In the genomic region with DNA sequence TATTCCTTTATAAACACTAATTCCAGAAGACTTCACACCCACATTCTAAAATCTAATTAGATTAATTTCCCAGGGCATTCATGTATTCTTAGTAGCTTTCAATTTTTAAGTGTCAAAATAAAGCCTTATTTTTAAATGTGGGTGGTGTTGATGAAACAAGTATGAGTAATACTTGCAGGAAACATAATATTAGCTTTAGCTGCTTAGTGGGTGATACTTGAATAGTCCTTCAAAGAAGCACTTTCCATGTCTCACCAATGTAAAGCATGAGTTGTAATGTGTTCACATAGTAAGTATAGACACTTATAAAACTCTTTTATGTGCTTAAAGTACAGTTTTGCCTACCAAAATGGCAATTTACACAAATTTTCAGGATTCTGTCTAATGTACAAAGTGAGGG, we compare ENCODE assay signal across 10 cellular contexts. TPM values are rescaled to one million over a fixed set of nuclear protein-coding genes. Genes with fewer than 3 reads are reported as not detected.
DNase-seq lines count a peak whose midpoint lies in the region; ATAC-seq, FAIRE-seq and TF ChIP-seq lines count a peak whose summit lies in the region.
"Had no signal": no experiment of that assay in that cellular context is flagged by ENCODE, and none has a peak within 500 bp of the region (broad histone marks: within the 10 kb centered on the region; RNA-seq: fewer than 3 reads in every experiment).

No MANE protein-coding gene starts in this region.

- H3K27me3 Mint-ChIP-seq in activated CD4-positive, alpha-beta T cell treated with anti-CD3 and anti-CD28 coated beads, Interleukin-2, amount 10 ng/mL, durations not matched to agents 7 days and 5 days, result no peaks in the 10 kb centered on the region
- no peaks in the 10 kb centered on the region for H3K27me3 Mint-ChIP-seq in T-cell
- H3K27me3 Mint-ChIP-seq in stimulated activated naive CD8-positive, alpha-beta T cell treated with anti-CD3 and anti-CD28 coated beads, Interleukin-15, Interleukin-2, amounts not matched to agents 100 ng/mL and 50 ng/mL, for 24 hours, result no peaks in the 10 kb centered on the region

- H3K9ac ChIP-seq in fibroblast of lung (ENCODE audit: insufficient read depth, low read length), result no peak overlapping the region

- no peak for FAIRE-seq in pancreas (lab: Jason Lieb, UNC)
- no peak for FAIRE-seq in GM12891 (lab: Jason Lieb, UNC)

- H3K4me3 ChIP-seq in fibroblast of lung (replicated peaks in 1 of 4; ENCODE audit: control extremely low read depth in 1 of 4, insufficient read depth in 1 of 4, low read depth in 3 of 4, low read length in 4 of 4) (no peak overlapping the region), pancreas (no peak overlapping the region)
- H3K4me3 ChIP-seq: K562, right lobe of liver had no signal

- intact Hi-C loops in pancreas (cut with DNase I), result no loop called here

- POLR2A ChIA-PET in activated CD4-positive, alpha-beta T cell treated with anti-CD3 and anti-CD28 coated beads, Interleukin-2, amount 10 ng/mL, durations not matched to agents 7 days and 5 days (lab: Charles Lee), result no interaction called here
- POLR2A ChIA-PET in T-cell (lab: Charles Lee), result interaction anchor here (0.6 to 2.1 kb wide), 3 partner anchors 13 to 44 kb away, joined by 3 to 10 read pairs (median 5); no protein-coding TSS in a partner anchor

- H3K27ac Mint-ChIP-seq in activated CD4-positive, alpha-beta T cell treated with anti-CD3 and anti-CD28 coated beads, Interleukin-2, amount 10 ng/mL, durations not matched to agents 7 days and 5 days, result peak overlapping the region; percentile 86
- peak overlapping the region; percentile 92 to 97 for H3K27ac Mint-ChIP-seq in T-cell
- peak overlapping the region; percentile 95 for H3K27ac Mint-ChIP-seq in stimulated activated naive CD8-positive, alpha-beta T cell treated with anti-CD3 and anti-CD28 coated beads, Interleukin-15, Interleukin-2, amounts not matched to agents 100 ng/mL and 50 ng/mL, for 24 hours

- TF ChIP-seq CTCF in fibroblast of lung (conservative IDR thresholded peaks at IDR 0.05 in 1 of 2, IDR thresholded peaks at IDR 0.05 in 1 of 2; ENCODE audit: low read depth in 1 of 2, low read length in 2 of 2) (no peak), pancreas (IDR thresholded peaks at IDR 0.05) (no peak)

- peak overlapping the region; percentile 64 for H3K4me2 ChIP-seq in fibroblast of lung (ENCODE audit: extremely low read depth, insufficient read depth, low read length)

- ATAC-seq in T-cell (replicated peaks in 1 of 4) (peak in 2 of 4 experiments; percentile 21 to 35), pancreas (no peak)
- ATAC-seq: K562 had no signal

- no peaks in the 10 kb centered on the region for H3K9me3 Mint-ChIP-seq in activated CD4-positive, alpha-beta T cell treated with anti-CD3 and anti-CD28 coated beads, Interleukin-2, amount 10 ng/mL, durations not matched to agents 7 days and 5 days
- H3K9me3 Mint-ChIP-seq in T-cell, result no peaks in the 10 kb centered on the region
- H3K9me3 Mint-ChIP-seq in stimulated activated naive CD8-positive, alpha-beta T cell treated with anti-CD3 and anti-CD28 coated beads, Interleukin-15, Interleukin-2, amounts not matched to agents 100 ng/mL and 50 ng/mL, for 24 hours, result no peaks in the 10 kb centered on the region

- peaks cover 73% of the 10 kb centered on the region for H3K4me1 Mint-ChIP-seq in activated CD4-positive, alpha-beta T cell treated with anti-CD3 and anti-CD28 coated beads, Interleukin-2, amount 10 ng/mL, durations not matched to agents 7 days and 5 days
- H3K4me1 Mint-ChIP-seq in T-cell, result peaks cover 86 to 95% (median 90%) of the 10 kb centered on the region in 3 donors
- H3K4me1 Mint-ChIP-seq in stimulated activated naive CD8-positive, alpha-beta T cell treated with anti-CD3 and anti-CD28 coated beads, Interleukin-15, Interleukin-2, amounts not matched to agents 100 ng/mL and 50 ng/mL, for 24 hours (ENCODE audit: low read depth), result peaks cover 88% of the 10 kb centered on the region

- H3K36me3 Mint-ChIP-seq in activated CD4-positive, alpha-beta T cell treated with anti-CD3 and anti-CD28 coated beads, Interleukin-2, amount 10 ng/mL, durations not matched to agents 7 days and 5 days (ENCODE audit: low read depth), result peaks cover 47% of the 10 kb centered on the region
- peaks cover 10% of the 10 kb centered on the region for H3K36me3 Mint-ChIP-seq in T-cell
- H3K36me3 Mint-ChIP-seq in stimulated activated naive CD8-positive, alpha-beta T cell treated with anti-CD3 and anti-CD28 coated beads, Interleukin-15, Interleukin-2, amounts not matched to agents 100 ng/mL and 50 ng/mL, for 24 hours (ENCODE audit: low read depth), result peaks cover 44% of the 10 kb centered on the region

- peaks cover 10% of the 10 kb centered on the region for H3K4me1 ChIP-seq in fibroblast of lung (ENCODE audit: control insufficient read depth, extremely low read depth, insufficient read depth, low read length)
- H3K4me1 ChIP-seq in pancreas, result no peaks in the 10 kb centered on the region

- TF ChIP-seq POLR2A in GM12891 (IDR thresholded peaks at IDR 0.05; ENCODE audit: low read depth, low read length), result no peak; the same call in 1 of the 2 replicates

- H2AFZ ChIP-seq in fibroblast of lung (ENCODE audit: low read length), result no peak overlapping the region

- H3K27ac ChIP-seq in fibroblast of lung (ENCODE audit: insufficient read depth, low read length), result no peak overlapping the region
- no peak overlapping the region for H3K27ac ChIP-seq in pancreas
- H3K27ac ChIP-seq: right lobe of liver had no signal

- H3K9me3 ChIP-seq in fibroblast of lung (ENCODE audit: control insufficient read depth, insufficient read depth, low read depth, low read length) (no peaks in the 10 kb centered on the region), pancreas (no peaks in the 10 kb centered on the region)
- H3K9me3 ChIP-seq: right lobe of liver had no signal

- CTCF ChIA-PET in activated CD4-positive, alpha-beta T cell treated with anti-CD3 and anti-CD28 coated beads, Interleukin-2, amount 10 ng/mL, durations not matched to agents 7 days and 5 days (lab: Charles Lee), result interaction anchor here (0.7 to 1.8 kb wide), 3 partner anchors 16 to 56 kb away, joined by 3 to 4 read pairs (median 3); no protein-coding TSS in a partner anchor
- CTCF ChIA-PET in T-cell (lab: Charles Lee), result no interaction called here

- peak overlapping the region; percentile 98 for H3K4me3 Mint-ChIP-seq in activated CD4-positive, alpha-beta T cell treated with anti-CD3 and anti-CD28 coated beads, Interleukin-2, amount 10 ng/mL, durations not matched to agents 7 days and 5 days
- H3K4me3 Mint-ChIP-seq in T-cell, result peak overlapping the region; percentile 66 to 99 (median 69)
- peak overlapping the region; percentile 96 for H3K4me3 Mint-ChIP-seq in stimulated activated naive CD8-positive, alpha-beta T cell treated with anti-CD3 and anti-CD28 coated beads, Interleukin-15, Interleukin-2, amounts not matched to agents 100 ng/mL and 50 ng/mL, for 24 hours

- H3K27me3 ChIP-seq in fibroblast of lung (ENCODE audit: control insufficient read depth, insufficient read depth, low read length) (no peaks in the 10 kb centered on the region), pancreas (no peaks in the 10 kb centered on the region)
- H3K27me3 ChIP-seq: right lobe of liver had no signal

- DNase-seq in activated CD4-positive, alpha-beta T cell treated with anti-CD3 and anti-CD28 coated beads, Interleukin-2, amount 10 ng/mL, durations not matched to agents 7 days and 5 days, result no peak
- DNase-seq in activated CD4-positive, alpha-beta T cell treated with anti-CD3 and anti-CD28 coated beads for 4 hours, result no peak
- DNase-seq in T-cell (no peak), fibroblast of lung (ENCODE audit: low read depth in 2 of 2) (peak; percentile 54 to 68), pancreas (no peak), GM12891 (ENCODE audit: insufficient read length, low spot score) (no peak), putamen (ENCODE audit: low spot score) (no peak)
- DNase-seq: right lobe of liver had no signal

- no peaks in the 10 kb centered on the region for H4K20me1 ChIP-seq in fibroblast of lung (ENCODE audit: control insufficient read depth, extremely low read depth, insufficient read depth, low read length)

- H3K36me3 ChIP-seq in fibroblast of lung (ENCODE audit: control insufficient read depth, insufficient read depth, low read length), result no peaks in the 10 kb centered on the region
- no peaks in the 10 kb centered on the region for H3K36me3 ChIP-seq in pancreas
- H3K36me3 ChIP-seq: right lobe of liver had no signal

- H3K79me2 ChIP-seq in fibroblast of lung (ENCODE audit: control insufficient read depth, insufficient read depth, low read length), result peaks cover 46% of the 10 kb centered on the region

TF ChIP-seq in GM12891, 5 proteins besides CTCF, POLR2A, EP300 and RAD21:
- TF ChIP-seq POLR2AphosphoS5 (IDR thresholded peaks at IDR 0.05; ENCODE audit: low read depth, low read length) (no peak), TAF1 (IDR thresholded peaks at IDR 0.05; ENCODE audit: low read depth, low read length) (no peak), PAX5 (IDR thresholded peaks at IDR 0.05; ENCODE audit: insufficient read depth, low read length, severe bottlenecking) (no peak), SPI1 (IDR thresholded peaks at IDR 0.05; ENCODE audit: low read depth, low read length) (no peak), POU2F2 (IDR thresholded peaks at IDR 0.05; ENCODE audit: low read depth, low read length) (no peak)

RNA-seq across cellular contexts. Expression of a gene that starts 6.9 kb away (rescaled TPM):
- total RNA-seq in activated CD4-positive, alpha-beta T cell treated with anti-CD3 and anti-CD28 coated beads, Interleukin-2, amount 10 ng/mL, durations not matched to agents 7 days and 5 days, result 100 to 1,000 TPM; 206 to 247 TPM
- total RNA-seq in T-cell (100 to 1,000 TPM; 166 to 211 (median 182) TPM), fibroblast of lung (33.6 and 44.3 TPM in 2 replicates), pancreas (10 to 100 TPM in 2 of 6 donors, 1 to 10 TPM in 4; 6.5 to 18.5 (median 7.8) TPM)
- polyA plus RNA-seq in fibroblast of lung (20.8 and 21.9 TPM in 2 replicates), pancreas (1 to 10 TPM; 5.3 to 7.0 TPM)
- 23.5 and 25.9 TPM in 2 replicates for polyA plus RNA-seq in fibroblast of lung (2012)
- polyA minus RNA-seq in fibroblast of lung (ENCODE audit: low replicate concordance), result 15.5 and 18.9 TPM in 2 replicates
- 209 TPM for polyA plus RNA-seq in GM12891 (2012; ENCODE audit: low read depth, missing spikeins)

RNA-seq across cellular contexts. Expression of a gene that starts 17.6 kb away (rescaled TPM):
- total RNA-seq in activated CD4-positive, alpha-beta T cell treated with anti-CD3 and anti-CD28 coated beads, Interleukin-2, amount 10 ng/mL, durations not matched to agents 7 days and 5 days, result 10 to 100 TPM; 21.7 to 22.1 TPM
- total RNA-seq in T-cell (10 to 100 TPM; 21.3 to 29.1 (median 22.1) TPM), fibroblast of lung (19.8 and 27.6 TPM in 2 replicates), pancreas (10 to 100 TPM; 12.4 to 19.8 (median 17.2) TPM)
- polyA plus RNA-seq in fibroblast of lung (35.0 and 43.5 TPM in 2 replicates), pancreas (1 to 10 TPM; 5.1 to 8.7 TPM)
- 27.9 and 37.2 TPM in 2 replicates for polyA plus RNA-seq in fibroblast of lung (2012)
- polyA minus RNA-seq in fibroblast of lung (ENCODE audit: low replicate concordance), result 22.3 TPM in 2 replicates
- 9.8 TPM for polyA plus RNA-seq in GM12891 (2012; ENCODE audit: low read depth, missing spikeins)

Comparison
In these comparisons a context has a peak if more than half of its experiments do, and no peak if none do; other contexts are left out.
1. DNase-seq: peak in fibroblast of lung (2 of 2); none in activated CD4-positive, alpha-beta T cell treated with anti-CD3 and anti-CD28 coated beads, Interleukin-2, amount 10 ng/mL, durations not matched to agents 7 days and 5 days (single experiment), activated CD4-positive, alpha-beta T cell treated with anti-CD3 and anti-CD28 coated beads for 4 hours (0 of 2), T-cell (0 of 34), pancreas (0 of 6), GM12891 (single experiment) and putamen (single experiment).
2. Peak in every context shown above with its lines, with median percentiles within 50 percentile points of each other: H3K27ac Mint-ChIP-seq and H3K4me3 Mint-ChIP-seq.